22 cellular contexts compared by ENCODE assay signal in genomic region chr3:127908202-127908601, GRCh38. TPM values are rescaled to one million over a fixed set of nuclear protein-coding genes. Genes with fewer than 3 reads are reported as not detected.
A peak's percentile ranks its signal among the peaks of the same experiment; 100 is the strongest.
DNase-seq lines count a peak whose midpoint lies in the region; ATAC-seq and TF ChIP-seq lines count a peak whose summit lies in the region.
"Had no signal": no experiment of that assay in that cellular context is flagged by ENCODE, and none has a peak within 500 bp of the region (broad histone marks: within the 10 kb centered on the region; RNA-seq: fewer than 3 reads in every experiment).

No MANE protein-coding gene starts in this region.

- H3K36me3 ChIP-seq in heart left ventricle (no peaks in the 10 kb centered on the region), left ventricle myocardium inferior (no peaks in the 10 kb centered on the region), heart right ventricle (no peaks in the 10 kb centered on the region), A673 (ENCODE audit: insufficient read depth, low read length, poor library complexity, severe bottlenecking) (no peaks in the 10 kb centered on the region)
- H3K36me3 ChIP-seq: adrenal gland, cardiac muscle cell, uterus had no signal

- peaks cover 6 to 10% of the 10 kb centered on the region in 2 donors for H3K9me3 Mint-ChIP-seq in stimulated activated naive B cell treated with anti-CD40 and anti-IgM and Interleukin-4, amounts not matched to agents 10 μg/mL and 1 μg/mL and 100 μg/mL, for 72 hours

- H3K27ac ChIP-seq in heart left ventricle, result no peak overlapping the region
- H3K27ac ChIP-seq in left ventricle myocardium inferior (replicated peaks), result no peak overlapping the region
- H3K27ac ChIP-seq in heart right ventricle, result no peak overlapping the region
- no peak overlapping the region for H3K27ac ChIP-seq in A673 (ENCODE audit: low read depth, low read length, poor library complexity, severe bottlenecking)
- H3K27ac ChIP-seq: A549, adrenal gland, cardiac muscle cell, uterus had no signal

- peaks cover 5 to 6% of the 10 kb centered on the region in 2 donors for H3K4me1 Mint-ChIP-seq in stimulated activated naive B cell treated with anti-CD40 and anti-IgM and Interleukin-4, amounts not matched to agents 10 μg/mL and 1 μg/mL and 100 μg/mL, for 72 hours
- H3K4me1 Mint-ChIP-seq: activated T-helper 17 cell treated with anti-CD3 and anti-CD28 coated beads, Interleukin-2, amount 50 U/mL, for 72 hours; CD8-positive, alpha-beta memory T cell had no signal

- WGBS in heart left ventricle, 4 donors, result 69 to 87% (median 77%) methylated on average over 4 of the region's 4 CpGs
- 80 to 88% methylated on average over 4 of the region's 4 CpGs for WGBS in heart right ventricle, 2 donors

- no peak overlapping the region for H3K4me3 ChIP-seq in heart left ventricle
- no peak overlapping the region for H3K4me3 ChIP-seq in left ventricle myocardium inferior
- H3K4me3 ChIP-seq in heart right ventricle, result no peak overlapping the region
- H3K4me3 ChIP-seq in A673 (ENCODE audit: low read depth, low read length, poor library complexity, severe bottlenecking), result no peak overlapping the region
- H3K4me3 ChIP-seq: A549, adrenal gland, cardiac muscle cell, uterus had no signal

- H3K4me3 Mint-ChIP-seq in stimulated activated naive B cell treated with anti-CD40 and anti-IgM and Interleukin-4, amounts not matched to agents 10 μg/mL and 1 μg/mL and 100 μg/mL, for 72 hours, result no peak overlapping the region
- H3K4me3 Mint-ChIP-seq: activated B cell treated with CpG ODN at 0.5 μM for 24 hours; activated T-helper 17 cell treated with anti-CD3 and anti-CD28 coated beads, Interleukin-2, amount 50 U/mL, for 72 hours; CD8-positive, alpha-beta memory T cell had no signal

- peaks cover 4 to 6% of the 10 kb centered on the region in 2 donors for H3K36me3 Mint-ChIP-seq in stimulated activated naive B cell treated with anti-CD40 and anti-IgM and Interleukin-4, amounts not matched to agents 10 μg/mL and 1 μg/mL and 100 μg/mL, for 72 hours

- no peaks in the 10 kb centered on the region for H3K9me3 ChIP-seq in heart left ventricle
- no peaks in the 10 kb centered on the region for H3K9me3 ChIP-seq in left ventricle myocardium inferior (replicated peaks)
- no peaks in the 10 kb centered on the region for H3K9me3 ChIP-seq in heart right ventricle
- no peaks in the 10 kb centered on the region for H3K9me3 ChIP-seq in A673 (ENCODE audit: low read depth, low read length, poor library complexity, severe bottlenecking)
- H3K9me3 ChIP-seq: A549, adrenal gland, uterus had no signal

- CTCF ChIA-PET in A673 (lab: Charles Lee), result no interaction called here

- H3K4me1 ChIP-seq in heart left ventricle (peaks cover 0 to 22% (median 15%) of the 10 kb centered on the region in 12 donors), left ventricle myocardium inferior (peaks cover 30% of the 10 kb centered on the region), heart right ventricle (peaks cover 5 to 24% (median 17%) of the 10 kb centered on the region in 9 donors), A673 (ENCODE audit: insufficient read depth, low read length, poor library complexity, severe bottlenecking) (no peaks in the 10 kb centered on the region)
- H3K4me1 ChIP-seq: A549, uterus had no signal

- no peak for TF ChIP-seq POLR2A in heart left ventricle (IDR thresholded peaks at IDR 0.05)

- peaks cover 0 to 3% (median 0%) of the 10 kb centered on the region in 9 donors for H3K27me3 ChIP-seq in heart left ventricle
- H3K27me3 ChIP-seq in left ventricle myocardium inferior (ENCODE audit: low read depth), result no peaks in the 10 kb centered on the region
- H3K27me3 ChIP-seq in heart right ventricle, result no peaks in the 10 kb centered on the region
- H3K27me3 ChIP-seq in A673 (replicated peaks; ENCODE audit: insufficient read depth, low read depth, low read length, poor library complexity), result peaks cover 27% of the 10 kb centered on the region
- H3K27me3 ChIP-seq: adrenal gland, cardiac muscle cell, uterus had no signal

- no TSS peak for BruUV-seq in A673 (replicated peaks; lab: Mats Ljungman, UMichigan)

- H3K27ac Mint-ChIP-seq in stimulated activated naive B cell treated with anti-CD40 and anti-IgM and Interleukin-4, amounts not matched to agents 10 μg/mL and 1 μg/mL and 100 μg/mL, for 72 hours, result no peak overlapping the region
- H3K27ac Mint-ChIP-seq: activated B cell treated with CpG ODN at 0.5 μM for 24 hours; activated T-helper 17 cell treated with anti-CD3 and anti-CD28 coated beads, Interleukin-2, amount 50 U/mL, for 72 hours; CD8-positive, alpha-beta memory T cell had no signal

- H3K27me3 Mint-ChIP-seq in stimulated activated naive B cell treated with anti-CD40 and anti-IgM and Interleukin-4, amounts not matched to agents 10 μg/mL and 1 μg/mL and 100 μg/mL, for 72 hours, result peaks cover 31% of the 10 kb centered on the region in 2 donors

- TF ChIP-seq CTCF in heart left ventricle (IDR thresholded peaks at IDR 0.05) (no peak), left ventricle myocardium inferior (IDR thresholded peaks at IDR 0.05; ENCODE audit: borderline replicate concordance) (no peak), heart right ventricle (IDR thresholded peaks at IDR 0.05) (no peak), A673 (conservative IDR thresholded peaks at IDR 0.05; ENCODE audit: low read depth, low read length) (no peak)

- ATAC-seq in heart left ventricle (peak; percentile 18 to 63 (median 54)), heart right ventricle (peak in 6 of 8 donors; percentile 29 to 63 (median 45)), GM19023 (IDR thresholded peaks at IDR 0.05; ENCODE audit: unreplicated experiment) (no peak)
- ATAC-seq in stimulated activated naive B cell treated with anti-CD40 and anti-IgM and Interleukin-4, amounts not matched to agents 10 μg/mL and 1 μg/mL and 100 μg/mL, for 72 hours (replicated peaks), result peak; percentile 39 to 60
- ATAC-seq: A549; activated T-helper 17 cell treated with anti-CD3 and anti-CD28 coated beads, Interleukin-2, amount 50 U/mL, for 72 hours; PC-3 had no signal

- no peak for DNase-seq in heart left ventricle
- DNase-seq in left ventricle myocardium inferior, result no peak
- peak; percentile 14 for DNase-seq in SIG-M5 (lab: John Stamatoyannopoulos, UW)
- no peak for DNase-seq in heart right ventricle
- no peak for DNase-seq in stimulated activated naive B cell treated with anti-CD40 and anti-IgM and Interleukin-4, amounts not matched to agents 10 μg/mL and 1 μg/mL and 100 μg/mL, for 72 hours
- DNase-seq in kidney glomerular epithelial cell (lab: John Stamatoyannopoulos, UW), result no peak
- DNase-seq in A673 (ENCODE audit: low spot score), result no peak
- DNase-seq: activated B cell treated with CpG ODN at 0.5 μM for 24 hours; CD8-positive, alpha-beta memory T cell; HCEC 1CT; NCI-H187; NCI-H510A; PC-3; stimulated activated CD4-positive, alpha-beta T cell treated with anti-CD3 and anti-CD28 coated beads, Interleukin-2, amount 100 ng/mL, for 48 hours; SW 1271; uterus had no signal

- intact Hi-C loops in heart left ventricle (cut with DNase I), result no loop called here
- intact Hi-C loops in left ventricle myocardium inferior (cut with micrococcal nuclease), result no loop called here
- intact Hi-C loops in heart right ventricle (cut with DNase I), result no loop called here
- intact Hi-C loops in A673 (cut with micrococcal nuclease; ENCODE audit: unreplicated experiment), result no loop called here

- POLR2A ChIA-PET in A673 (lab: Charles Lee; ENCODE audit: low non-redundant PET), result no interaction called here

RNA-seq across cellular contexts. Expression of gene KBTBD12, which starts 6.8 kb away (rescaled TPM):
- total RNA-seq in heart left ventricle, result 10 to 100 TPM; 24.3 to 47.1 (median 31.9) TPM
- polyA plus RNA-seq in heart left ventricle, result 10 to 100 TPM; 13.2 to 13.7 TPM
- total RNA-seq in left ventricle myocardium inferior, result 41.8 TPM
- total RNA-seq in heart right ventricle, result 10 to 100 TPM; 18.3 to 54.2 (median 35.3) TPM
- polyA plus RNA-seq in heart right ventricle, result 1 to 10 TPM; 5.1 to 8.9 TPM
- not detected in 2 replicates for total RNA-seq in A673 (2021)
- total RNA-seq: activated T-helper 17 cell treated with anti-CD3 and anti-CD28 coated beads, Interleukin-2, amount 50 U/mL, for 72 hours; CD8-positive, alpha-beta memory T cell; fibroblast of lung; PC-3 had no signal
- polyA plus RNA-seq: A549; CD8-positive, alpha-beta memory T cell; fibroblast of lung had no signal

Comparison
In these comparisons a context has a peak if more than half of its experiments do, and no peak if none do; other contexts are left out.
1. RNA of gene KBTBD12, which starts 6.8 kb away (total RNA-seq): 41.8 TPM in left ventricle myocardium inferior (single experiment), 18.3 to 54.2 TPM in heart right ventricle and 24.3 to 47.1 TPM in heart left ventricle; not detected in A673; every median in the first group is over 10 times any median in the second.